In genomic region chr4:15455290-15455689, GRCh38 we compare ENCODE assay signal across 1 cellular context.
TF ChIP-seq lines count a peak whose summit lies in the region.

No MANE protein-coding gene starts in this region.

TF ChIP-seq in HepG2, 621 proteins besides CTCF, POLR2A, EP300 and RAD21:
- TF ChIP-seq ZNF234 (CRISPR knock-in tag; conservative IDR thresholded peaks at IDR 0.05) (no peak), E2F2 (CRISPR knock-in tag; IDR thresholded peaks at IDR 0.05; ENCODE audit: borderline replicate concordance) (no peak), ZNF678 (CRISPR knock-in tag; IDR thresholded peaks at IDR 0.05) (no peak), GMEB2 (CRISPR knock-in tag; IDR thresholded peaks at IDR 0.05; ENCODE audit: low read depth) (no peak), CEBPB (IDR thresholded peaks at IDR 0.05; ENCODE audit: borderline replicate concordance, low read depth, low read length) (peak; percentile 73), ZNF615 (CRISPR knock-in tag; IDR thresholded peaks at IDR 0.05; ENCODE audit: borderline replicate concordance) (no peak), PATZ1 (CRISPR knock-in tag; IDR thresholded peaks at IDR 0.05) (no peak)
